In genomic region chr16:19771040-19771439, GRCh38 we compare ENCODE assay signal across 13 cellular contexts. TPM values are rescaled to one million over a fixed set of nuclear protein-coding genes. Genes with fewer than 3 reads are reported as not detected.
A peak's percentile ranks its signal among the peaks of the same experiment; 100 is the strongest.
DNase-seq lines count a peak whose midpoint lies in the region; ATAC-seq and TF ChIP-seq lines count a peak whose summit lies in the region.
"Had no signal": no experiment of that assay in that cellular context is flagged by ENCODE, and none has a peak within 500 bp of the region (broad histone marks: within the 10 kb centered on the region; RNA-seq: fewer than 3 reads in every experiment).

No MANE protein-coding gene starts in this region.

- ATAC-seq in HG03442 (IDR thresholded peaks at IDR 0.05; ENCODE audit: unreplicated experiment), result no peak
- ATAC-seq in HG03432 (IDR thresholded peaks at IDR 0.05; ENCODE audit: unreplicated experiment), result no peak

- DNase-seq in RPMI8226 (peak; percentile 78), cerebellar cortex (ENCODE audit: low spot score) (peak; percentile 58), islet precursor cell (peak; percentile 16), NAMALWA (ENCODE audit: low spot score) (no peak), GM13976 (ENCODE audit: low spot score) (no peak)
- DNase-seq: CD4-positive, alpha-beta memory T cell; DMS79; GOT3; H9 had no signal

- TF ChIP-seq CTCF in GM13976 (IDR thresholded peaks at IDR 0.05; ENCODE audit: borderline replicate concordance, control extremely low read depth, extremely low read depth, insufficient read depth, missing control alignments), result no peak

- in situ Hi-C loops in GM13976 (cut with MboI; ENCODE audit: low sequenced_read_pairs, unreplicated experiment), result no loop called here

- peak overlapping the region; percentile 41 for H3K27ac ChIP-seq in temporal lobe (ENCODE audit: low read depth, low read length)
- H3K27ac ChIP-seq: HL-60 had no signal

RNA-seq across cellular contexts. Expression of gene IQCK, which starts 53.0 kb away (rescaled TPM):
- 6.4 TPM for total RNA-seq in temporal lobe

RNA-seq across cellular contexts. Expression of gene KNOP1, which starts 53.0 kb away (rescaled TPM):
- 18.9 TPM for total RNA-seq in temporal lobe

Comparison
In these comparisons a context has a peak if more than half of its experiments do, and no peak if none do; other contexts are left out.
1. DNase-seq: peak in RPMI8226 (single experiment), cerebellar cortex (single experiment) and islet precursor cell (single experiment); none in NAMALWA (single experiment) and GM13976 (single experiment).